9 cellular contexts compared by ENCODE assay signal in the genomic region with DNA sequence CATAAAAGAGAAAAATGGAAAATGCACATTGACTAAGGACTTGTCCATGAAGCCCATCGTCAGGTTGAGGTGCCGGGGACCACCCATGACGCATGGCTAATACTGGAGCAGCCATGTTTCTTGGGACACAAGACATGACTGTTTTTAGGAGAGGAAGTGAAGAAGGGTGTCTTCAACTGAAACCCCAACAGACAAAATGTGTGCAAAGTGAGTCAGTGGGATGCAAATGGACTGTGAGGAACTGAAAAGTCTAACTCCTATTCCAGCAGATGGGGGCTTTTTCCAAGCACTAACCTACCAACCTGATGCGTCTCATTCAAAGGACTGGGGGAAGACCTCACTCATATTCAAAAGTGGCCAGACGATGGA.
A peak's percentile ranks its signal among the peaks of the same experiment; 100 is the strongest.
DNase-seq lines count a peak whose midpoint lies in the region; ATAC-seq and TF ChIP-seq lines count a peak whose summit lies in the region.
"Had no signal": no experiment of that assay in that cellular context is flagged by ENCODE, and none has a peak within 500 bp of the region (broad histone marks: within the 10 kb centered on the region; RNA-seq: fewer than 3 reads in every experiment).

No MANE protein-coding gene starts in this region.

- H3K23ac ChIP-seq in trophoblast cell (ENCODE audit: low read length), result no peak overlapping the region

- H3K4me1 ChIP-seq in HAP-1 (no peaks in the 10 kb centered on the region; the same call in 1 of the 2 replicates), trophoblast cell (ENCODE audit: control insufficient read depth in 1 of 2, insufficient read depth in 2 of 2, low read length in 2 of 2) (no peaks in the 10 kb centered on the region)

- no peak overlapping the region for H3K4ac ChIP-seq in trophoblast cell (ENCODE audit: low read depth, low read length)

- in situ Hi-C loops in HAP-1 (cut with MboI; ENCODE audit: low sequenced_read_pairs), result no loop called here

- peaks cover 43% of the 10 kb centered on the region for H3K4me1 Mint-ChIP-seq in central memory CD8-positive, alpha-beta T cell

- no peak overlapping the region for H2BK120ac ChIP-seq in trophoblast cell (ENCODE audit: insufficient read depth, low read length, poor library complexity)

- H3K79me1 ChIP-seq in trophoblast cell (ENCODE audit: low read length), result no peaks in the 10 kb centered on the region

- H3K4me2 ChIP-seq in trophoblast cell (ENCODE audit: low read length), result no peak overlapping the region

- H3K27ac ChIP-seq in trophoblast cell (ENCODE audit: low read depth, low read length), result no peak overlapping the region

- WGBS in trophoblast cell (ENCODE audit: extremely low coverage, insufficient coverage, insufficient read length), result no CpG with 5 or more reads among the region's 5 CpGs

- no peak overlapping the region for H2BK12ac ChIP-seq in trophoblast cell (ENCODE audit: low read length)

- H3K36me3 ChIP-seq in HAP-1 (replicated peaks), result no peaks in the 10 kb centered on the region
- H3K36me3 ChIP-seq in trophoblast cell (ENCODE audit: control insufficient read depth in 1 of 2, insufficient read depth in 2 of 2, low read length in 2 of 2), result no peaks in the 10 kb centered on the region

- no peaks in the 10 kb centered on the region for H3K9me3 Mint-ChIP-seq in central memory CD8-positive, alpha-beta T cell

- H3K27ac Mint-ChIP-seq in central memory CD8-positive, alpha-beta T cell (ENCODE audit: low read depth), result peak overlapping the region; percentile 93

- H3K27me3 ChIP-seq in HAP-1 (ENCODE audit: low read depth), result no peaks in the 10 kb centered on the region
- no peaks in the 10 kb centered on the region for H3K27me3 ChIP-seq in trophoblast cell (ENCODE audit: insufficient read depth, low read length)

- DNase-seq in GM12864 (ENCODE audit: low read depth) (peak; percentile 89), HAP-1 (ENCODE audit: low spot score in 2 of 2) (no peak), trophoblast cell (no peak), OCI-M1 (lab: John Stamatoyannopoulos, UW) (no peak), HT-29 (ENCODE audit: low spot score) (no peak)
- DNase-seq in central memory CD8-positive, alpha-beta T cell (ENCODE audit: low spot score in 2 of 2), result no peak
- DNase-seq: right cardiac atrium had no signal

- H4K8ac ChIP-seq in trophoblast cell (ENCODE audit: low read depth, low read length), result no peak overlapping the region

- H2BK5ac ChIP-seq in trophoblast cell (ENCODE audit: low read depth, low read length, poor library complexity), result no peak overlapping the region

- H4K12ac ChIP-seq in trophoblast cell (ENCODE audit: low read depth, low read length), result no peak overlapping the region

- H3K4me3 ChIP-seq in GM12864 (ENCODE audit: low read depth, low read length) (no peak overlapping the region), HAP-1 (no peak overlapping the region), trophoblast cell (ENCODE audit: low read depth, low read length) (no peak overlapping the region)

- ATAC-seq in GM19452 (IDR thresholded peaks at IDR 0.05; ENCODE audit: unreplicated experiment) (peak; percentile 66), HG03342 (IDR thresholded peaks at IDR 0.05; ENCODE audit: unreplicated experiment) (peak; percentile 71)
- no peak for ATAC-seq in central memory CD8-positive, alpha-beta T cell (replicated peaks; ENCODE audit: extremely low read depth, poor library complexity, severe bottlenecking)
- ATAC-seq: right cardiac atrium had no signal

- H3K18ac ChIP-seq in trophoblast cell (ENCODE audit: low read length), result no peak overlapping the region

- H3K4me3 Mint-ChIP-seq in central memory CD8-positive, alpha-beta T cell, result peak overlapping the region; percentile 50

- H2AK5ac ChIP-seq in trophoblast cell (ENCODE audit: low read length), result no peak overlapping the region

- no peak for TF ChIP-seq CTCF in GM12864 (IDR thresholded peaks at IDR 0.05; ENCODE audit: low read depth, low read length, missing control alignments)

- H3K9me3 ChIP-seq in HAP-1 (peaks cover 2% of the 10 kb centered on the region; the same call in 1 of the 2 replicates), trophoblast cell (ENCODE audit: insufficient read depth, low read depth, low read length) (no peaks in the 10 kb centered on the region)

- no peak overlapping the region for H2AFZ ChIP-seq in trophoblast cell (ENCODE audit: insufficient read depth, low read length, poor library complexity)

- no peaks in the 10 kb centered on the region for H3K27me3 Mint-ChIP-seq in central memory CD8-positive, alpha-beta T cell

- no peaks in the 10 kb centered on the region for H3K36me3 Mint-ChIP-seq in central memory CD8-positive, alpha-beta T cell (ENCODE audit: insufficient read depth)

- H3K9ac ChIP-seq in trophoblast cell (ENCODE audit: low read length), result no peak overlapping the region

- no peaks in the 10 kb centered on the region for H3K79me2 ChIP-seq in trophoblast cell (ENCODE audit: control insufficient read depth, insufficient read depth, low read length, poor library complexity)

- no peak overlapping the region for H4K91ac ChIP-seq in trophoblast cell (ENCODE audit: low read depth, low read length)

- H3K14ac ChIP-seq in trophoblast cell (ENCODE audit: low read length), result no peak overlapping the region
